24 cellular contexts compared by ENCODE assay signal in genomic region chr7:130338233-130338632, GRCh38. TPM values are rescaled to one million over a fixed set of nuclear protein-coding genes. Genes with fewer than 3 reads are reported as not detected.
DNase-seq lines count a peak whose midpoint lies in the region; ATAC-seq, FAIRE-seq and TF ChIP-seq lines count a peak whose summit lies in the region.
"Had no signal": no experiment of that assay in that cellular context is flagged by ENCODE, and none has a peak within 500 bp of the region (broad histone marks: within the 10 kb centered on the region; RNA-seq: fewer than 3 reads in every experiment).

No MANE protein-coding gene starts in this region.

- no peak overlapping the region for H3K4me3 Mint-ChIP-seq in endodermal cell
- no peak overlapping the region for H3K4me3 Mint-ChIP-seq in nephron
- no peak overlapping the region for H3K4me3 Mint-ChIP-seq in T-cell
- H3K4me3 Mint-ChIP-seq: CD14-positive monocyte; CD4-positive, alpha-beta memory T cell had no signal

- intact Hi-C loops in mucosa of descending colon (cut with DNase I, micrococcal nuclease), result no loop called here

- no peaks in the 10 kb centered on the region for H3K27me3 ChIP-seq in H7 (ENCODE audit: control insufficient read depth, insufficient read depth, low read length)
- H3K27me3 ChIP-seq in SJCRH30, result no peaks in the 10 kb centered on the region
- no peaks in the 10 kb centered on the region for H3K27me3 ChIP-seq in endodermal cell (ENCODE audit: control insufficient read depth, insufficient read depth, low read length, poor library complexity, severe bottlenecking)
- H3K27me3 ChIP-seq: BLaER1 had no signal

- H3K27me3 Mint-ChIP-seq in endodermal cell (ENCODE audit: insufficient read depth) (no peaks in the 10 kb centered on the region), nephron (ENCODE audit: low read depth) (no peaks in the 10 kb centered on the region), T-cell (no peaks in the 10 kb centered on the region)

- H3K4me1 Mint-ChIP-seq in endodermal cell (peaks cover 6% of the 10 kb centered on the region), nephron (peaks cover 36% of the 10 kb centered on the region), T-cell (no peaks in the 10 kb centered on the region)
- H3K4me1 Mint-ChIP-seq: CD14-positive monocyte; CD4-positive, alpha-beta memory T cell had no signal

- no peak overlapping the region for H3K27ac Mint-ChIP-seq in endodermal cell
- H3K27ac Mint-ChIP-seq in nephron, result peak overlapping the region; percentile 32 to 54 (median 36)
- no peak overlapping the region for H3K27ac Mint-ChIP-seq in T-cell
- H3K27ac Mint-ChIP-seq: CD14-positive monocyte; CD4-positive, alpha-beta memory T cell had no signal

- no peaks in the 10 kb centered on the region for H3K36me3 ChIP-seq in H7 (replicated peaks; ENCODE audit: control insufficient read depth, insufficient read depth, low read length)
- H3K36me3 ChIP-seq in SJCRH30, result no peaks in the 10 kb centered on the region
- no peaks in the 10 kb centered on the region for H3K36me3 ChIP-seq in endodermal cell (ENCODE audit: control insufficient read depth, insufficient read depth, low read length)
- H3K36me3 ChIP-seq in mucosa of descending colon (ENCODE audit: low read depth), result no peaks in the 10 kb centered on the region
- H3K36me3 ChIP-seq: BLaER1, HAP-1 had no signal

- CTCF ChIA-PET in T-cell (lab: Charles Lee), result no interaction called here

- H3K4me1 ChIP-seq in SJCRH30, result peaks cover 17% of the 10 kb centered on the region
- H3K4me1 ChIP-seq in endodermal cell (ENCODE audit: control insufficient read depth, insufficient read depth, low read length), result no peaks in the 10 kb centered on the region
- H3K4me1 ChIP-seq in mucosa of descending colon (ENCODE audit: low read depth), result no peaks in the 10 kb centered on the region
- H3K4me1 ChIP-seq: BLaER1, HAP-1 had no signal

- WGBS in endodermal cell (ENCODE audit: insufficient coverage in 1 of 2, insufficient read length in 1 of 2), 2 experiments, result 59 to 81% methylated on average over 2 to 3 of the region's 3 CpGs

- H3K9me3 Mint-ChIP-seq in endodermal cell, result no peaks in the 10 kb centered on the region
- peaks cover 4% of the 10 kb centered on the region for H3K9me3 Mint-ChIP-seq in nephron
- peaks cover 0 to 5% (median 0%) of the 10 kb centered on the region in 3 donors for H3K9me3 Mint-ChIP-seq in T-cell
- H3K9me3 Mint-ChIP-seq: CD4-positive, alpha-beta memory T cell had no signal

- H3K4me3 ChIP-seq in H7 (ENCODE audit: insufficient read depth, low read depth, low read length), result no peak overlapping the region
- H3K4me3 ChIP-seq in SJCRH30, result no peak overlapping the region
- no peak overlapping the region for H3K4me3 ChIP-seq in endodermal cell (ENCODE audit: low read length)
- H3K4me3 ChIP-seq in mucosa of descending colon, result no peak overlapping the region
- H3K4me3 ChIP-seq: BLaER1, GM23248, HAP-1, K562 had no signal

- ATAC-seq in T-cell (replicated peaks in 1 of 4) (no peak), mucosa of descending colon (no peak)

- no peaks in the 10 kb centered on the region for H3K36me3 Mint-ChIP-seq in endodermal cell (ENCODE audit: low read depth)
- no peaks in the 10 kb centered on the region for H3K36me3 Mint-ChIP-seq in nephron (ENCODE audit: low read depth)
- no peaks in the 10 kb centered on the region for H3K36me3 Mint-ChIP-seq in T-cell
- H3K36me3 Mint-ChIP-seq: CD14-positive monocyte; CD4-positive, alpha-beta memory T cell had no signal

- POLR2A ChIA-PET in T-cell (lab: Charles Lee), result no interaction called here

- no peaks in the 10 kb centered on the region; the same call in 1 of the 2 replicates for H3K9me3 ChIP-seq in SJCRH30 (replicated peaks)
- no peaks in the 10 kb centered on the region for H3K9me3 ChIP-seq in endodermal cell (ENCODE audit: control insufficient read depth, low read length)
- no peaks in the 10 kb centered on the region for H3K9me3 ChIP-seq in mucosa of descending colon
- H3K9me3 ChIP-seq: BLaER1, HAP-1 had no signal

- no peak for FAIRE-seq in GM19239 (lab: Jason Lieb, UNC)
- FAIRE-seq: GM12892, GM18507, K562 had no signal

- H3K9ac ChIP-seq in endodermal cell (ENCODE audit: extremely low read depth, low read length, poor library complexity, severe bottlenecking), result no peak overlapping the region
- H3K9ac ChIP-seq: BLaER1, GM23248 had no signal

- DNase-seq in H7 (peak; percentile 58), SJCRH30 (peak in 1 of 2 experiments; percentile 56), endodermal cell (peak; percentile 36), NCI-H446 treated with DMSO at 0.1 percent for 48 hours (lab: John Stamatoyannopoulos, UW) (no peak), T-cell (no peak), GM19239 (ENCODE audit: insufficient read length, low spot score) (no peak), mucosa of descending colon (no peak)
- DNase-seq: 8988T; CD4-positive, alpha-beta memory T cell; DMS153; DMS79; GDM1; GM23248; IMR-90 had no signal

- H3K27ac ChIP-seq in SJCRH30 (peak overlapping the region; percentile 22; the same call in 1 of the 2 replicates), endodermal cell (ENCODE audit: low read depth, low read length) (no peak overlapping the region)
- H3K27ac ChIP-seq: BLaER1, GM23248 had no signal

- no peak for TF ChIP-seq CTCF in endodermal cell (conservative IDR thresholded peaks at IDR 0.05)
- no peak for TF ChIP-seq CTCF in nephron (IDR thresholded peaks at IDR 0.05; ENCODE audit: unreplicated experiment in 3 of 3)
- no peak for TF ChIP-seq CTCF in mucosa of descending colon (IDR thresholded peaks at IDR 0.05)

RNA-seq across cellular contexts. Expression of gene CPA5, which starts 6.4 kb away (rescaled TPM):
- 0.24 TPM in 1 of 2 replicates, not detected in the other for total RNA-seq in H7 (2014; rRNA removed; shearing (Covaris generic))
- 2.6 and 3.3 TPM in 2 replicates for total RNA-seq in SJCRH30 (2014; rRNA removed; shearing (Covaris generic))
- total RNA-seq in endodermal cell, result not detected
- not detected for polyA plus RNA-seq in endodermal cell (2013, experiment 1 of 2)
- polyA plus RNA-seq in endodermal cell (2013, experiment 2 of 2), result not detected
- total RNA-seq in T-cell, result 1 to 10 TPM in 4 of 5 donors, not detected in 1; 1.2 to 9.4 (median 4.5) TPM
- not detected for total RNA-seq in mucosa of descending colon
- total RNA-seq: A673; CD4-positive, alpha-beta memory T cell; GM23248; HT-29 had no signal
- polyA plus RNA-seq: CD14-positive monocyte had no signal

RNA-seq across cellular contexts. Expression of gene CPA1, which starts 42.1 kb away (rescaled TPM):
- 0.17 TPM in 1 of 2 replicates, not detected in the other for total RNA-seq in H7 (2014; rRNA removed; shearing (Covaris generic))
- 0.81 and 1.1 TPM in 2 replicates for total RNA-seq in SJCRH30 (2014; rRNA removed; shearing (Covaris generic))
- not detected for total RNA-seq in endodermal cell
- 0.32 TPM for polyA plus RNA-seq in endodermal cell (2013, experiment 1 of 2)
- 0.33 TPM for polyA plus RNA-seq in endodermal cell (2013, experiment 2 of 2)
- total RNA-seq in T-cell, result 10 to 100 TPM in 3 of 5 donors, not detected in 2; 15.8 to 22.5 (median 16.0) TPM
- total RNA-seq in mucosa of descending colon, result not detected
- total RNA-seq: A673; CD4-positive, alpha-beta memory T cell; Daoy; GM23248; HT-29; IMR-90 had no signal
- polyA plus RNA-seq: CD14-positive monocyte; CD4-positive, alpha-beta memory T cell; GM23248; IMR-90; K562 had no signal

RNA-seq across cellular contexts. Expression of gene CPA4, which starts 45.3 kb away (rescaled TPM):
- not detected in 2 replicates for total RNA-seq in H7 (2014; rRNA removed; shearing (Covaris generic))
- total RNA-seq in SJCRH30 (2014; rRNA removed; shearing (Covaris generic)), result 3.2 and 4.8 TPM in 2 replicates
- total RNA-seq in endodermal cell (not detected), T-cell (under 1 TPM in 1 of 5 donors, not detected in 4; 0.23 TPM), mucosa of descending colon (not detected)
- 0.78 TPM for polyA plus RNA-seq in endodermal cell (2013, experiment 1 of 2)
- polyA plus RNA-seq in endodermal cell (2013, experiment 2 of 2), result 0.37 TPM
- total RNA-seq: A673; CD4-positive, alpha-beta memory T cell; HT-29; K562 had no signal
- polyA plus RNA-seq: CD14-positive monocyte; CD4-positive, alpha-beta memory T cell; K562 had no signal

Comparison
In these comparisons a context has a peak if more than half of its experiments do, and no peak if none do; other contexts are left out.
1. DNase-seq: peak in H7 (single experiment) and endodermal cell (single experiment); none in NCI-H446 treated with DMSO at 0.1 percent for 48 hours (single experiment), T-cell (0 of 34), GM19239 (single experiment) and mucosa of descending colon (0 of 3).
2. H3K27ac Mint-ChIP-seq: peak in nephron (3 of 3); none in endodermal cell (single experiment) and T-cell (0 of 2).